Comparison of ENCODE assay signal across 22 cellular contexts in the genomic region with DNA sequence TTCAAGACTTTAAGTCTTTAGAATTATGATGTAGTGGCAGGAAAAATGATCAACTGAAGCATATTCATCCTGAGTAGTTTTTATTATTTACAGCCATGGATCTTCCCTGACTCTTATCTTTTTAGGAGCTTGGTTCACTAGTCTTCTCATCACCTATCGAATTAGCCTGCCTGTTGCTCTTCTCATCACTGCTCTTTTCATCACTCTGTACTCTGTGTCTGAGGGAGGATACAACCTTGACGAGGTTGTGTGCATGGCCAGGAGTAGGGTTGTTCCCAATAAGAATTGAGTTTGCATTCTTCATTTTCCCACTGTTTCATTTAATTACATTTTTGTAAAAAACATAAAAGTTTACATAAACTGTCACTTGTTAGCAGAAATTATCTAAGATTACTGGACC.
"Had no signal": no experiment of that assay in that cellular context is flagged by ENCODE, and none has a peak within 500 bp of the region (broad histone marks: within the 10 kb centered on the region; RNA-seq: fewer than 3 reads in every experiment).

No MANE protein-coding gene starts in this region.

- ATAC-seq: activated CD8-positive, alpha-beta T cell treated with anti-CD3 and anti-CD28 coated beads, Interleukin-2, amount 10 ng/mL, durations not matched to agents 7 days and 5 days; Panc1; T-helper 17 cell; WTC11 had no signal

- H3K27ac ChIP-seq: adrenal gland, breast epithelium had no signal

- DNase-seq: activated CD4-positive, alpha-beta T cell treated with anti-CD3 and anti-CD28 coated beads for 48 hours; activated CD4-positive, alpha-beta T cell treated with anti-CD3 and anti-CD28 coated beads, Interleukin-2, amount 50 U/mL, for 4 hours; activated CD4-positive, CD25-positive, alpha-beta regulatory T cell treated with anti-CD3 and anti-CD28 coated beads, Interleukin-2, amount 50 U/mL, for 72 hours; activated CD8-positive, alpha-beta memory T cell treated with anti-CD3 and anti-CD28 coated beads, Interleukin-2, amount 50 U/mL, for 48 hours; activated CD8-positive, alpha-beta T cell treated with anti-CD3 and anti-CD28 coated beads, Interleukin-2, amount 10 ng/mL, durations not matched to agents 7 days and 5 days; activated naive CD4-positive, alpha-beta T cell treated with anti-CD3 and anti-CD28 coated beads, Interleukin-2, amount 50 U/mL, for 16 hours; activated naive CD8-positive, alpha-beta T cell treated with anti-CD3 and anti-CD28 coated beads, Interleukin-2, amount 10 ng/mL, durations not matched to agents 7 days and 5 days; activated T-cell treated with anti-CD3 and anti-CD28 coated beads, Interleukin-2, amount 50 U/mL, for 1 hour; anterior cingulate cortex; caudate nucleus; MM.1S; NCI-H1436; NCI-H1694 treated with DMSO at 0.1 percent for 48 hours; NCI-H226; NCI-H526 treated with DMSO at 0.1 percent for 48 hours; RPMI8226; T-helper 17 cell; T-helper 9 cell had no signal
